ENCODE assay signal across 11 cellular contexts in the genomic region with DNA sequence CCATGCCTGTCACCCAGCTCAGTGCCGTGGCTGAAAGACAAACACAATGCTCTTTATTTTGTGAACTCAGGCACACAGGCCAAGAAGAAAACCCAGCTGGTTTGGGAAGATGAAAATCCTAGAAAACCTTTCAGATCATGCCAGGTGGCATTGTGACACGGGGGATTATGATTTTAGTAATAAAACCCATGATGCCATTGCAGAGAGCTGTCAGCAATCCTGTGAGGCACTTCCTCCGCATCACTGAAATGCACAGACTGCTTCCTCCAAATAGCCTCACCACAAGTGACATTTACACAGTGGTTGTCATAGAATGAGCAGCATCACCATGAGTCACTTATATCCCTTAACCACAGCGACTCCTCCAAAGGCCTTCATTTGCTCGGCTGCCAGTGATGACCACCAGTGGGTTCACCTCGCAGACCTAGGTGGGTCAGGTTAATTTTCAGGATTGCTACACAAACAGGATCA. TPM values are rescaled to one million over a fixed set of nuclear protein-coding genes. Genes with fewer than 3 reads are reported as not detected.
DNase-seq lines count a peak whose midpoint lies in the region; ATAC-seq, FAIRE-seq and TF ChIP-seq lines count a peak whose summit lies in the region.
"Had no signal": no experiment of that assay in that cellular context is flagged by ENCODE, and none has a peak within 500 bp of the region (broad histone marks: within the 10 kb centered on the region; RNA-seq: fewer than 3 reads in every experiment).

No MANE protein-coding gene starts in this region.

- H3K4me1 ChIP-seq in left lung: no peaks in the 10 kb centered on the region

- TF ChIP-seq CTCF in AG09309 (IDR thresholded peaks at IDR 0.05; ENCODE audit: control insufficient read depth, insufficient read depth, low read depth, low read length, missing control alignments): no peak
- TF ChIP-seq CTCF in left lung (IDR thresholded peaks at IDR 0.05): no peak
- no peak for TF ChIP-seq CTCF in D721Med (IDR thresholded peaks at IDR 0.05; ENCODE audit: insufficient read depth, missing control alignments)

- H3K4me3 Mint-ChIP-seq in activated naive CD8-positive, alpha-beta T cell treated with anti-CD3 and anti-CD28 coated beads, Interleukin-2, amount 50 U/mL, for 24 hours: no peak overlapping the region

- H3K27me3 Mint-ChIP-seq in activated naive CD8-positive, alpha-beta T cell treated with anti-CD3 and anti-CD28 coated beads, Interleukin-2, amount 50 U/mL, for 24 hours: no peaks in the 10 kb centered on the region

- peak overlapping the region; percentile 75 for H3K27ac Mint-ChIP-seq in activated naive CD8-positive, alpha-beta T cell treated with anti-CD3 and anti-CD28 coated beads, Interleukin-2, amount 50 U/mL, for 24 hours

- no peaks in the 10 kb centered on the region for H3K27me3 ChIP-seq in left lung
- H3K27me3 ChIP-seq: cardiac muscle cell had no signal

- DNase-seq in AG09309 (ENCODE audit: low read depth) (peak; percentile 37), KBM-7 (peak; percentile 40), left lung (no peak), NCI-H82 (lab: John Stamatoyannopoulos, UW) (no peak), D721Med (ENCODE audit: insufficient read length, low spot score) (no peak), NCI-H187 treated with DMSO at 0.1 percent for 48 hours (lab: John Stamatoyannopoulos, UW) (no peak)
- DNase-seq in activated naive CD8-positive, alpha-beta T cell treated with anti-CD3 and anti-CD28 coated beads, Interleukin-2, amount 50 U/mL, for 24 hours: peak; percentile 27
- DNase-seq: DMS 273 treated with DMSO at 0.1 percent for 48 hours had no signal

- H3K36me3 Mint-ChIP-seq in activated naive CD8-positive, alpha-beta T cell treated with anti-CD3 and anti-CD28 coated beads, Interleukin-2, amount 50 U/mL, for 24 hours (ENCODE audit: low read depth): peaks cover 7% of the 10 kb centered on the region

- intact Hi-C loops in left lung (cut with DNase I): no loop called here

- peaks cover 31% of the 10 kb centered on the region for H3K4me1 Mint-ChIP-seq in activated naive CD8-positive, alpha-beta T cell treated with anti-CD3 and anti-CD28 coated beads, Interleukin-2, amount 50 U/mL, for 24 hours

- no peak for FAIRE-seq in D721Med (lab: Jason Lieb, UNC)

- H3K4me3 ChIP-seq in AG09309 (ENCODE audit: control insufficient read depth, low read depth, low read length): no peak overlapping the region
- H3K4me3 ChIP-seq in left lung: no peak overlapping the region
- H3K4me3 ChIP-seq: cardiac muscle cell, lung had no signal

- in situ Hi-C loops in KBM-7 (cut with MboI; ENCODE audit: low pct_unique_long_range_greater_than_20kb, low sequenced_read_pairs): no loop called here

- H3K27ac ChIP-seq in left lung: no peak overlapping the region
- H3K27ac ChIP-seq: cardiac muscle cell had no signal

- no peaks in the 10 kb centered on the region for H3K9me3 Mint-ChIP-seq in activated naive CD8-positive, alpha-beta T cell treated with anti-CD3 and anti-CD28 coated beads, Interleukin-2, amount 50 U/mL, for 24 hours

- no peaks in the 10 kb centered on the region for H3K9me3 ChIP-seq in left lung

- peak; percentile 97 for ATAC-seq in activated naive CD8-positive, alpha-beta T cell treated with anti-CD3 and anti-CD28 coated beads, Interleukin-2, amount 50 U/mL, for 24 hours
- ATAC-seq in left lung (peak; percentile 61), HG03460 (IDR thresholded peaks at IDR 0.05; ENCODE audit: unreplicated experiment) (no peak)

- H3K36me3 ChIP-seq in left lung: peaks cover 0 to 27% of the 10 kb centered on the region in 2 donors

RNA-seq across cellular contexts. Expression of a gene that starts 22.7 kb away (rescaled TPM):
- total RNA-seq in left lung: 10 to 100 TPM; 12.7 TPM

RNA-seq across cellular contexts. Expression of a gene that starts 45.7 kb away (rescaled TPM):
- total RNA-seq in left lung: 10 to 100 TPM; 12.7 to 15.9 TPM

RNA-seq across cellular contexts. Expression of a gene that starts 46.0 kb away (rescaled TPM):
- 1 to 10 TPM; 7.6 to 8.0 TPM for total RNA-seq in left lung

RNA-seq across cellular contexts. Expression of a gene that starts 49.5 kb away (rescaled TPM):
- 1 to 10 TPM; 1.2 to 3.0 TPM for total RNA-seq in left lung

Comparison
In these comparisons a context has a peak if more than half of its experiments do, and no peak if none do; other contexts are left out.
1. DNase-seq: peak in AG09309 (single experiment), KBM-7 (single experiment) and activated naive CD8-positive, alpha-beta T cell treated with anti-CD3 and anti-CD28 coated beads, Interleukin-2, amount 50 U/mL, for 24 hours (single experiment); none in left lung (0 of 2), NCI-H82 (single experiment), D721Med (single experiment) and NCI-H187 treated with DMSO at 0.1 percent for 48 hours (single experiment).